Comparison of ENCODE assay signal across 27 cellular contexts in genomic region chr2:160621748-160622147, GRCh38.
DNase-seq lines count a peak whose midpoint lies in the region; ATAC-seq, FAIRE-seq and TF ChIP-seq lines count a peak whose summit lies in the region.
"Had no signal": no experiment of that assay in that cellular context is flagged by ENCODE, and none has a peak within 500 bp of the region (broad histone marks: within the 10 kb centered on the region; RNA-seq: fewer than 3 reads in every experiment).

No MANE protein-coding gene starts in this region.

- TF ChIP-seq CTCF in HepG2 (CRISPR knock-in tag; IDR thresholded peaks at IDR 0.05) (no peak), right lobe of liver (IDR thresholded peaks at IDR 0.05) (no peak), choroid plexus epithelial cell (conservative IDR thresholded peaks at IDR 0.05; ENCODE audit: low read depth, low read length) (no peak), left lung (IDR thresholded peaks at IDR 0.05) (no peak)

- H4K20me1 ChIP-seq in HepG2 (ENCODE audit: insufficient read depth, low read length) = no peaks in the 10 kb centered on the region

- no peak overlapping the region for H3K27ac ChIP-seq in HepG2 (ENCODE audit: extremely low read length, insufficient read depth, low read length)
- no peak overlapping the region for H3K27ac ChIP-seq in right lobe of liver
- H3K27ac ChIP-seq in left lung = no peak overlapping the region
- H3K27ac ChIP-seq in right cardiac atrium (ENCODE audit: low read length) = no peak overlapping the region
- H3K27ac ChIP-seq: KMS-11, PC-9, SJSA1 had no signal

- DNase-seq in HepG2 (ENCODE audit: low spot score) (peak; percentile 25), right lobe of liver (no peak), choroid plexus epithelial cell (ENCODE audit: low read depth) (peak; percentile 74), left lung (no peak), NCI-H2196 (lab: John Stamatoyannopoulos, UW; ENCODE audit: unreplicated experiment) (no peak), right cardiac atrium (no peak)
- DNase-seq: 8988T; ACHN; EL; GDM1; GOT3; MM.1S; NCI-H1417; NCI-H1694; NCI-H2081; NCI-H226; NCI-H524 treated with DMSO at 0.1 percent for 48 hours; NCI-H82; NK-92 treated with Interleukin-12 subunit alpha and Interleukin-12 subunit beta, amount 100 ng/mL, for 24 hours; PC-9; Right ventricle myocardium superior had no signal

- FAIRE-seq in HepG2 (lab: Jason Lieb, UNC) = no peak
- FAIRE-seq: D721Med, GM12878 had no signal

- CTCF ChIA-PET in HepG2 (lab: Yijun Ruan, JAX; ENCODE audit: low intra/inter-chr PET ratio, low total read pairs) = no interaction called here

- no peak for TF ChIP-seq RAD21 in HepG2 (CRISPR knock-in tag; IDR thresholded peaks at IDR 0.05)

- TF ChIP-seq EP300 in HepG2 (IDR thresholded peaks at IDR 0.05; ENCODE audit: low read depth in 2 of 2, low read length in 2 of 2) (no peak), HepG2 (CRISPR knock-in tag; IDR thresholded peaks at IDR 0.05; ENCODE audit: borderline replicate concordance) (no peak)

- no peaks in the 10 kb centered on the region for H3K79me2 ChIP-seq in HepG2 (ENCODE audit: insufficient read depth, low read length)

- in situ Hi-C loops in HepG2 (cut with HindIII; ENCODE audit: extremely low pct_ligation_motif_present, low pct_unique_long_range_greater_than_20kb) = no loop called here

- no peak overlapping the region for H3K9ac ChIP-seq in HepG2 (ENCODE audit: insufficient read depth, low read depth, low read length)
- H3K9ac ChIP-seq: KMS-11 had no signal

- no peaks in the 10 kb centered on the region for H3K9me3 ChIP-seq in HepG2 (ENCODE audit: low read length)
- H3K9me3 ChIP-seq in right lobe of liver = no peaks in the 10 kb centered on the region
- peaks cover 0 to 1% of the 10 kb centered on the region in 2 donors for H3K9me3 ChIP-seq in left lung
- no peaks in the 10 kb centered on the region for H3K9me3 ChIP-seq in right cardiac atrium (ENCODE audit: control insufficient read depth, low read length)
- H3K9me3 ChIP-seq: HAP-1, SJSA1 had no signal

- no TSS peak for BruUV-seq in HepG2 (replicated peaks; lab: Mats Ljungman, UMichigan)

- no peak overlapping the region for H3K4me3 ChIP-seq in HepG2 (replicated peaks in 1 of 3; ENCODE audit: insufficient read depth in 1 of 3, low read depth in 2 of 3, low read length in 3 of 3)
- H3K4me3 ChIP-seq in right lobe of liver = no peak overlapping the region
- H3K4me3 ChIP-seq in choroid plexus epithelial cell (ENCODE audit: low read depth, low read length) = no peak overlapping the region
- no peak overlapping the region for H3K4me3 ChIP-seq in left lung
- H3K4me3 ChIP-seq in right cardiac atrium (ENCODE audit: low read length) = no peak overlapping the region
- H3K4me3 ChIP-seq: GM12878, HAP-1, PC-9, SJSA1 had no signal

- 0% methylated on average over 1 of the region's 1 CpG for WGBS in HepG2 (ENCODE audit: low lambda C conversion rate)
- 63% methylated on average over 1 of the region's 1 CpG for WGBS in right lobe of liver (ENCODE audit: insufficient coverage, low coverage, low lambda C conversion rate, missing lambda C conversion rate)
- 98% methylated on average over 1 of the region's 1 CpG for WGBS in right cardiac atrium

- ATAC-seq in HepG2 = no peak
- ATAC-seq in right lobe of liver = no peak
- ATAC-seq in left lung = peak; percentile 82
- no peak for ATAC-seq in GM21786 (IDR thresholded peaks at IDR 0.05; ENCODE audit: unreplicated experiment)
- ATAC-seq in right cardiac atrium = no peak
- ATAC-seq: GM12878 had no signal

- no peaks in the 10 kb centered on the region for H3K27me3 ChIP-seq in HepG2 (ENCODE audit: control insufficient read depth in 1 of 2, insufficient read depth in 2 of 2, low read length in 2 of 2)
- no peaks in the 10 kb centered on the region for H3K27me3 ChIP-seq in right lobe of liver
- no peaks in the 10 kb centered on the region for H3K27me3 ChIP-seq in left lung
- no peaks in the 10 kb centered on the region for H3K27me3 ChIP-seq in right cardiac atrium (ENCODE audit: control insufficient read depth, insufficient read depth)
- H3K27me3 ChIP-seq: SJSA1 had no signal

- intact Hi-C loops in HepG2 (cut with micrococcal nuclease; ENCODE audit: unreplicated experiment) (no loop called here), right lobe of liver (cut with DNase I) (no loop called here), left lung (cut with DNase I) (no loop called here), right cardiac atrium (cut with DNase I) (no loop called here)

- POLR2A ChIA-PET in HepG2 (lab: Yijun Ruan, JAX) = no interaction called here

- H3K36me3 ChIP-seq in HepG2 (replicated peaks in 1 of 2; ENCODE audit: control insufficient read depth in 1 of 2, insufficient read depth in 2 of 2, low read length in 2 of 2) = no peaks in the 10 kb centered on the region
- H3K36me3 ChIP-seq in right lobe of liver = no peaks in the 10 kb centered on the region
- H3K36me3 ChIP-seq in left lung = no peaks in the 10 kb centered on the region
- H3K36me3 ChIP-seq: HAP-1, SJSA1 had no signal

- H3K4me1 ChIP-seq in HepG2 (ENCODE audit: insufficient read depth, low read length) (no peaks in the 10 kb centered on the region), right lobe of liver (no peaks in the 10 kb centered on the region), left lung (no peaks in the 10 kb centered on the region), right cardiac atrium (ENCODE audit: control insufficient read depth, insufficient read depth, low read length) (no peaks in the 10 kb centered on the region)
- H3K4me1 ChIP-seq: HAP-1, SJSA1 had no signal

- no peak overlapping the region for H3K4me2 ChIP-seq in HepG2 (ENCODE audit: low read depth, low read length)
- H3K4me2 ChIP-seq: KMS-11, PC-9 had no signal

- TF ChIP-seq POLR2A in HepG2 (IDR thresholded peaks at IDR 0.05; ENCODE audit: insufficient read depth in 1 of 2, low read depth in 2 of 2, low read length in 2 of 2) (no peak), right lobe of liver (IDR thresholded peaks at IDR 0.05) (no peak)

- no peak overlapping the region for H2AFZ ChIP-seq in HepG2 (ENCODE audit: low read length)
- H2AFZ ChIP-seq: PC-9 had no signal

TF ChIP-seq in HepG2, 621 proteins besides CTCF, POLR2A, EP300 and RAD21:
- TF ChIP-seq ZKSCAN8 (CRISPR knock-in tag; IDR thresholded peaks at IDR 0.05; ENCODE audit: borderline replicate concordance) = no peak
- TF ChIP-seq KDM1A (CRISPR knock-in tag; IDR thresholded peaks at IDR 0.05) = no peak
- TF ChIP-seq DR1 (CRISPR knock-in tag; IDR thresholded peaks at IDR 0.05) = no peak
- TF ChIP-seq ZNF441 (CRISPR knock-in tag; IDR thresholded peaks at IDR 0.05; ENCODE audit: borderline replicate concordance) = no peak
- 0 out of 2 replicates have a peak, but pooled peaks have one; percentile 19 for TF ChIP-seq FOXA3 (CRISPR knock-in tag; IDR thresholded peaks at IDR 0.05)
- TF ChIP-seq, protein P1, sequence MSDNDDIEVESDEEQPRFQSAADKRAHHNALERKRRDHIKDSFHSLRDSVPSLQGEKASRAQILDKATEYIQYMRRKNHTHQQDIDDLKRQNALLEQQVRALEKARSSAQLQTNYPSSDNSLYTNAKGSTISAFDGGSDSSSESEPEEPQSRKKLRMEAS (IDR thresholded peaks at IDR 0.05) = no peak
- TF ChIP-seq ZHX1 (CRISPR knock-in tag; IDR thresholded peaks at IDR 0.05; ENCODE audit: low read depth) = no peak
- TF ChIP-seq TBX2 (CRISPR knock-in tag; IDR thresholded peaks at IDR 0.05; ENCODE audit: borderline replicate concordance) = no peak

Comparison
In these comparisons a context has a peak if more than half of its experiments do, and no peak if none do; other contexts are left out.
1. DNase-seq: peak in HepG2 (single experiment) and choroid plexus epithelial cell (single experiment); none in right lobe of liver (0 of 3), left lung (0 of 2), NCI-H2196 (single experiment) and right cardiac atrium (0 of 3).